ENCODE assay signal across 15 cellular contexts in genomic region chr3:170159459-170159858, GRCh38. TPM values are rescaled to one million over a fixed set of nuclear protein-coding genes. Genes with fewer than 3 reads are reported as not detected.
DNase-seq lines count a peak whose midpoint lies in the region; ATAC-seq and TF ChIP-seq lines count a peak whose summit lies in the region.
"Had no signal": no experiment of that assay in that cellular context is flagged by ENCODE, and none has a peak within 500 bp of the region (broad histone marks: within the 10 kb centered on the region; RNA-seq: fewer than 3 reads in every experiment).

No MANE protein-coding gene starts in this region.

- H3K27ac Mint-ChIP-seq in CD4-positive, alpha-beta T cell = peak overlapping the region; percentile 77
- peak overlapping the region; percentile 61 to 87 (median 76) for H3K27ac Mint-ChIP-seq in immature natural killer cell
- H3K27ac Mint-ChIP-seq: activated T-helper 1 cell treated with anti-CD3 and anti-CD28 coated beads, Interleukin-12 subunit alpha, Interleukin-12 subunit beta, Interleukin-2, Interleukin-4 antibody, amounts not matched to agents 30 ng/mL and 10 ng/mL and 1 ng/mL, durations not matched to agents 14 hours and 24 hours and 36 hours had no signal

- H3K27me3 Mint-ChIP-seq in CD4-positive, alpha-beta T cell = no peaks in the 10 kb centered on the region
- peaks cover 0 to 2% (median 2%) of the 10 kb centered on the region in 3 donors for H3K27me3 Mint-ChIP-seq in immature natural killer cell (ENCODE audit: low read depth in 3 of 3)

- no peak for TF ChIP-seq EP300 in transverse colon (IDR thresholded peaks at IDR 0.05; ENCODE audit: low read depth)

- CTCF ChIA-PET in CD4-positive, alpha-beta T cell (lab: Charles Lee) = interaction anchor here (0.7 to 1.3 kb wide), 2 partner anchors 17 to 75 kb away, joined by 4 to 5 read pairs; no protein-coding TSS in a partner anchor

- H3K4me1 ChIP-seq in KMS-11 (ENCODE audit: low read depth, poor library complexity, severe bottlenecking) (peaks cover 80% of the 10 kb centered on the region), transverse colon (peaks cover 17 to 44% (median 30%) of the 10 kb centered on the region in 4 donors)

- H3K79me2 ChIP-seq in KMS-11 (ENCODE audit: insufficient read depth, low read depth) = peaks cover 92% of the 10 kb centered on the region

- no peaks in the 10 kb centered on the region for H3K9me3 ChIP-seq in CD4-positive, alpha-beta T cell (ENCODE audit: control insufficient read depth, low read length)
- no peaks in the 10 kb centered on the region for H3K9me3 ChIP-seq in transverse colon
- H3K9me3 ChIP-seq: Peyer's patch had no signal

- no peak for TF ChIP-seq POLR2A in transverse colon (IDR thresholded peaks at IDR 0.05)

- H3K27me3 ChIP-seq in CD4-positive, alpha-beta T cell (ENCODE audit: control insufficient read depth, insufficient read depth, low read length) = no peaks in the 10 kb centered on the region
- H3K27me3 ChIP-seq in KMS-11 (ENCODE audit: insufficient read depth, low read depth) = no peaks in the 10 kb centered on the region
- H3K27me3 ChIP-seq in transverse colon = no peaks in the 10 kb centered on the region
- H3K27me3 ChIP-seq: Peyer's patch had no signal

- no peak for ATAC-seq in CD4-positive, alpha-beta T cell (ENCODE audit: poor library complexity)
- ATAC-seq in GM18517 (IDR thresholded peaks at IDR 0.05; ENCODE audit: unreplicated experiment) (peak; percentile 49), HG02884 (IDR thresholded peaks at IDR 0.05; ENCODE audit: unreplicated experiment) (no peak)

- no peak for DNase-seq in CD4-positive, alpha-beta T cell
- no peak for DNase-seq in immature natural killer cell
- no peak for DNase-seq in transverse colon
- no peak for DNase-seq in anterior cingulate cortex (lab: John Stamatoyannopoulos, UW)
- DNase-seq: amygdala; central memory CD4-positive, alpha-beta T cell; effector CD8-positive, alpha-beta T cell; IMR-90; NCI-H1694; Peyer's patch; stimulated activated CD4-positive, alpha-beta T cell treated with anti-CD3 and anti-CD28 coated beads, Interleukin-2, amount 100 ng/mL, for 24 hours had no signal

- H3K36me3 Mint-ChIP-seq in CD4-positive, alpha-beta T cell (ENCODE audit: low read depth) = peaks cover 76% of the 10 kb centered on the region
- peaks cover 4 to 15% (median 14%) of the 10 kb centered on the region in 3 donors for H3K36me3 Mint-ChIP-seq in immature natural killer cell

- POLR2A ChIA-PET in CD4-positive, alpha-beta T cell (lab: Charles Lee) = no interaction called here

- intact Hi-C loops in CD4-positive, alpha-beta T cell (cut with DNase I, micrococcal nuclease) = no loop called here
- intact Hi-C loops in transverse colon (cut with DNase I; ENCODE audit: low total_unique reads) = no loop called here

- H3K4me3 ChIP-seq in KMS-11 (IDR thresholded peaks at IDR 0.05; ENCODE audit: insufficient read depth, low read depth, low read length) (no peak overlapping the region), transverse colon (no peak overlapping the region)
- H3K4me3 ChIP-seq: Peyer's patch had no signal

- no peaks in the 10 kb centered on the region for H3K9me3 Mint-ChIP-seq in CD4-positive, alpha-beta T cell
- H3K9me3 Mint-ChIP-seq in immature natural killer cell = no peaks in the 10 kb centered on the region
- H3K9me3 Mint-ChIP-seq: activated T-helper 1 cell treated with anti-CD3 and anti-CD28 coated beads, Interleukin-12 subunit alpha, Interleukin-12 subunit beta, Interleukin-2, Interleukin-4 antibody, amounts not matched to agents 30 ng/mL and 10 ng/mL and 1 ng/mL, durations not matched to agents 14 hours and 24 hours and 36 hours had no signal

- H3K36me3 ChIP-seq in KMS-11 (ENCODE audit: insufficient read depth) (peaks cover 18% of the 10 kb centered on the region; the same call in 1 of the 2 replicates), transverse colon (peaks cover 0 to 17% (median 3%) of the 10 kb centered on the region in 4 donors)

- TF ChIP-seq CTCF in CD4-positive, alpha-beta T cell (IDR thresholded peaks at IDR 0.05) = no peak
- no peak for TF ChIP-seq CTCF in KMS-11 (conservative IDR thresholded peaks at IDR 0.05; ENCODE audit: low read depth, low read length)
- no peak for TF ChIP-seq CTCF in transverse colon (IDR thresholded peaks at IDR 0.05)

- in situ Hi-C loops in transverse colon (cut with MboI; ENCODE audit: low pct_ligation_motif_present in 1 of 4, low pct_unique_long_range_greater_than_20kb in 1 of 4, low sequenced_read_pairs in 3 of 4) = no loop called here

- H4K20me1 ChIP-seq in KMS-11 (ENCODE audit: insufficient read depth) = peaks cover 12% of the 10 kb centered on the region

- H3K4me1 Mint-ChIP-seq in CD4-positive, alpha-beta T cell (ENCODE audit: low read depth) = peaks cover 76% of the 10 kb centered on the region
- peaks cover 56 to 74% of the 10 kb centered on the region in 2 donors for H3K4me1 Mint-ChIP-seq in immature natural killer cell

- H3K9ac ChIP-seq in KMS-11 = no peak overlapping the region

- no peak overlapping the region for H3K27ac ChIP-seq in CD4-positive, alpha-beta T cell (ENCODE audit: low read depth, low read length)
- peak overlapping the region; percentile 39 for H3K27ac ChIP-seq in KMS-11
- peak overlapping the region in 1 of 4 donors; percentile 10 for H3K27ac ChIP-seq in transverse colon
- H3K27ac ChIP-seq: Peyer's patch had no signal

- H3K4me2 ChIP-seq in KMS-11 = peak overlapping the region; percentile 47

- 52 to 56% methylated on average over 1 of the region's 1 CpG for WGBS in transverse colon (ENCODE audit: low coverage in 1 of 2), 2 donors

- no peak overlapping the region for H2AFZ ChIP-seq in KMS-11 (ENCODE audit: low read depth)

- no peak overlapping the region for H3K4me3 Mint-ChIP-seq in CD4-positive, alpha-beta T cell
- no peak overlapping the region for H3K4me3 Mint-ChIP-seq in immature natural killer cell
- H3K4me3 Mint-ChIP-seq: activated T-helper 1 cell treated with anti-CD3 and anti-CD28 coated beads, Interleukin-12 subunit alpha, Interleukin-12 subunit beta, Interleukin-2, Interleukin-4 antibody, amounts not matched to agents 30 ng/mL and 10 ng/mL and 1 ng/mL, durations not matched to agents 14 hours and 24 hours and 36 hours had no signal

RNA-seq across cellular contexts. Expression of gene PHC3, which starts 22.1 kb away (rescaled TPM):
- total RNA-seq in CD4-positive, alpha-beta T cell = 100 to 1,000 TPM; 143 to 150 TPM
- polyA plus RNA-seq in immature natural killer cell = 10 to 100 TPM; 18.2 to 37.2 (median 19.0) TPM
- 10 to 100 TPM; 44.9 to 87.0 (median 69.7) TPM for total RNA-seq in transverse colon
